ENCODE assay signal across 8 cellular contexts in genomic region chr1:45513532-45514260, GRCh38. TPM values are rescaled to one million over a fixed set of nuclear protein-coding genes. Genes with fewer than 3 reads are reported as not detected.
DNase-seq lines count a peak whose midpoint lies in the region; ATAC-seq, FAIRE-seq and TF ChIP-seq lines count a peak whose summit lies in the region.
"Not testable (repeated sequence)": the region's sequence is repeated elsewhere in the genome, so short reads cannot be mapped to it uniquely, and the experiment has no call there.

No MANE protein-coding gene starts in this region.

- POLR2A ChIA-PET in A549 (lab: Yijun Ruan, JAX), result interaction anchor here (3.6 kb wide), 1 partner anchor 8 kb away, joined by 29 read pairs; the partner anchor contains the start of gene PRDX1
- POLR2A ChIA-PET in RWPE1 (lab: Yijun Ruan, JAX; ENCODE audit: low non-redundant PET), result interaction anchor here (1.0 kb wide), 1 partner anchor 37 kb away, joined by 3 read pairs; the partner anchor contains the start of gene AKR1A1

- not testable (repeated sequence) for H3K9me3 ChIP-seq in A549

- not testable (repeated sequence) for TF ChIP-seq EP300 in A549 (IDR thresholded peaks at IDR 0.05)

- not testable (repeated sequence) for TF ChIP-seq RAD21 in A549 (conservative IDR thresholded peaks at IDR 0.05 in 1 of 2, IDR thresholded peaks at IDR 0.05 in 1 of 2)

- not testable (repeated sequence) for DNase-seq in A549 (ENCODE audit: low read depth in 1 of 2, low spot score in 1 of 2); RWPE1 (ENCODE audit: low spot score); naive B cell
- DNase-seq in HFFc6 (peak; percentile 56), dedifferentiated amniotic fluid mesenchymal stem cell (ENCODE audit: extremely low spot score) (peak; percentile 14), kidney tubule cell (ENCODE audit: low spot score) (peak; percentile 43)

- not testable (repeated sequence) for TF ChIP-seq CTCF in A549 (IDR thresholded peaks at IDR 0.05); HFFc6 (IDR thresholded peaks at IDR 0.05); RWPE1 (conservative IDR thresholded peaks at IDR 0.05; ENCODE audit: low read depth)

- H3K27ac ChIP-seq in A549 (peak overlapping the region; percentile 27 to 48; a peak in 2 of 6 replicates), RWPE1 (peak overlapping the region; percentile 30; the same call in 1 of the 2 replicates)

- H3K4me2 ChIP-seq in A549, result peak overlapping the region; percentile 85

- peaks cover 69% of the 10 kb centered on the region for H3K36me3 Mint-ChIP-seq in HFFc6 (ENCODE audit: low read depth)
- H3K36me3 Mint-ChIP-seq in activated T-helper 17 cell treated with anti-CD3 and anti-CD28 coated beads, Interleukin-2, amount 50 U/mL, for 72 hours (ENCODE audit: low read depth), result peaks cover 100% of the 10 kb centered on the region
- H3K36me3 Mint-ChIP-seq in naive B cell, result peaks cover 13 to 22% of the 10 kb centered on the region in 2 donors
- peaks cover 82% of the 10 kb centered on the region for H3K36me3 Mint-ChIP-seq in stimulated activated naive CD8-positive, alpha-beta T cell treated with anti-CD3 and anti-CD28 coated beads, Interleukin-15, Interleukin-2, amounts not matched to agents 100 ng/mL and 50 ng/mL, for 24 hours (ENCODE audit: low read depth)

- not testable (repeated sequence) for H3K27me3 Mint-ChIP-seq in HFFc6 (ENCODE audit: insufficient read depth); activated T-helper 17 cell treated with anti-CD3 and anti-CD28 coated beads, Interleukin-2, amount 50 U/mL, for 72 hours; naive B cell; stimulated activated naive CD8-positive, alpha-beta T cell treated with anti-CD3 and anti-CD28 coated beads, Interleukin-15, Interleukin-2, amounts not matched to agents 100 ng/mL and 50 ng/mL, for 24 hours

- WGBS in A549 (ENCODE audit: missing lambda C conversion rate), result 32% methylated on average over 9 of the region's 9 CpGs

- FAIRE-seq in A549 (lab: Jason Lieb, UNC), result not testable (repeated sequence)

- peak overlapping the region; percentile 64 for H3K4me3 Mint-ChIP-seq in HFFc6
- not testable (repeated sequence) for H3K4me3 Mint-ChIP-seq in activated T-helper 17 cell treated with anti-CD3 and anti-CD28 coated beads, Interleukin-2, amount 50 U/mL, for 72 hours; naive B cell; stimulated activated naive CD8-positive, alpha-beta T cell treated with anti-CD3 and anti-CD28 coated beads, Interleukin-15, Interleukin-2, amounts not matched to agents 100 ng/mL and 50 ng/mL, for 24 hours

- H3K4me1 Mint-ChIP-seq in HFFc6 (ENCODE audit: low read depth), result peaks cover 52% of the 10 kb centered on the region
- peaks cover 11% of the 10 kb centered on the region for H3K4me1 Mint-ChIP-seq in activated T-helper 17 cell treated with anti-CD3 and anti-CD28 coated beads, Interleukin-2, amount 50 U/mL, for 72 hours
- H3K4me1 Mint-ChIP-seq in naive B cell, result peaks cover 4 to 13% (median 7%) of the 10 kb centered on the region in 3 donors
- peaks cover 32% of the 10 kb centered on the region for H3K4me1 Mint-ChIP-seq in stimulated activated naive CD8-positive, alpha-beta T cell treated with anti-CD3 and anti-CD28 coated beads, Interleukin-15, Interleukin-2, amounts not matched to agents 100 ng/mL and 50 ng/mL, for 24 hours (ENCODE audit: low read depth)

- H3K4me1 ChIP-seq in A549, result peaks cover 74% of the 10 kb centered on the region

- CTCF ChIA-PET in A549 (lab: Yijun Ruan, JAX) (interaction anchor here (1.5 to 7.1 kb wide), 5 partner anchors 20 to 68 kb away, joined by 5 to 88 read pairs (median 8); partner anchors contain the start of gene AKR1A1), RWPE1 (lab: Yijun Ruan, JAX) (interaction anchor here (1.0 to 3.0 kb wide), 3 partner anchors 37 to 57 kb away, joined by 4 to 14 read pairs (median 6); partner anchors contain the start of gene AKR1A1)

- not testable (repeated sequence) for H3K4me3 ChIP-seq in A549

- TF ChIP-seq POLR2A in A549 (IDR thresholded peaks at IDR 0.05; ENCODE audit: low read length), result not testable (repeated sequence)

- not testable (repeated sequence) for H3K9me3 Mint-ChIP-seq in HFFc6; activated T-helper 17 cell treated with anti-CD3 and anti-CD28 coated beads, Interleukin-2, amount 50 U/mL, for 72 hours; naive B cell; stimulated activated naive CD8-positive, alpha-beta T cell treated with anti-CD3 and anti-CD28 coated beads, Interleukin-15, Interleukin-2, amounts not matched to agents 100 ng/mL and 50 ng/mL, for 24 hours

- H3K27ac Mint-ChIP-seq in HFFc6, result peak overlapping the region; percentile 94
- H3K27ac Mint-ChIP-seq in activated T-helper 17 cell treated with anti-CD3 and anti-CD28 coated beads, Interleukin-2, amount 50 U/mL, for 72 hours, result peak overlapping the region; percentile 37
- H3K27ac Mint-ChIP-seq in naive B cell, result peak overlapping the region in 4 of 6 donors; percentile 24 to 79 (median 52)
- H3K27ac Mint-ChIP-seq in stimulated activated naive CD8-positive, alpha-beta T cell treated with anti-CD3 and anti-CD28 coated beads, Interleukin-15, Interleukin-2, amounts not matched to agents 100 ng/mL and 50 ng/mL, for 24 hours, result peak overlapping the region; percentile 21

- ATAC-seq in A549; activated T-helper 17 cell treated with anti-CD3 and anti-CD28 coated beads, Interleukin-2, amount 50 U/mL, for 72 hours (replicated peaks); naive B cell (ENCODE audit: low read depth in 2 of 2): not testable (repeated sequence)

RNA-seq across cellular contexts. Expression of gene PRDX1, which starts 8.0 kb away (rescaled TPM):
- 2,329 and 2,391 TPM in 2 replicates for polyA plus RNA-seq in A549 (2011; rRNA removed)
- 1,294 and 1,330 TPM in 2 replicates for polyA plus RNA-seq in A549 (2012; cell fraction: cytosol; rRNA removed)
- 406 and 749 TPM in 2 replicates for polyA plus RNA-seq in A549 (2012; cell fraction: nucleus; rRNA removed)
- 2,513 to 2,709 TPM (median 2,555 TPM) in 3 replicates for polyA plus RNA-seq in A549 (2017; fragmentation: RNase III; extraction: RNeasy Plus Mini Kit Qiagen cat#74134 plus additional on column Dnase treatment)
- polyA minus RNA-seq in A549 (2011; rRNA and poly(A)+ RNA removed), result 487 and 549 TPM in 2 replicates
- total RNA-seq in HFFc6 (2021; fragmentation: NEBNext Ultra II Directional; extraction: Animal tissue kit (Norgen Biotek cat#: 25700)), result 1,000 to 10,000 TPM in 3 of 6 experiments, 100 to 1,000 TPM in 3; 798 to 1,123 (median 999) TPM
- 100 to 1,000 TPM; 344 to 571 TPM for total RNA-seq in activated T-helper 17 cell treated with anti-CD3 and anti-CD28 coated beads, Interleukin-2, amount 50 U/mL, for 72 hours
- 100 to 1,000 TPM; 171 to 239 (median 203) TPM for polyA plus RNA-seq in naive B cell (ENCODE audit: low read depth in 6 of 6)

RNA-seq across cellular contexts. Expression of gene MMACHC, which starts 13.6 kb away (rescaled TPM):
- 2.3 and 2.7 TPM in 2 replicates for polyA plus RNA-seq in A549 (2011; rRNA removed)
- 1.3 and 1.4 TPM in 2 replicates for polyA plus RNA-seq in A549 (2012; cell fraction: cytosol; rRNA removed)
- 1.5 and 1.7 TPM in 2 replicates for polyA plus RNA-seq in A549 (2012; cell fraction: nucleus; rRNA removed)
- polyA plus RNA-seq in A549 (2017; fragmentation: RNase III; extraction: RNeasy Plus Mini Kit Qiagen cat#74134 plus additional on column Dnase treatment), result 3.0 to 4.0 TPM (median 3.6 TPM) in 3 replicates
- polyA minus RNA-seq in A549 (2011; rRNA and poly(A)+ RNA removed), result 10.8 and 15.0 TPM in 2 replicates
- total RNA-seq in HFFc6 (2021; fragmentation: NEBNext Ultra II Directional; extraction: Animal tissue kit (Norgen Biotek cat#: 25700)), result 10 to 100 TPM; 11.1 to 12.9 (median 12.4) TPM
- 1 to 10 TPM; 3.7 to 4.9 TPM for total RNA-seq in activated T-helper 17 cell treated with anti-CD3 and anti-CD28 coated beads, Interleukin-2, amount 50 U/mL, for 72 hours
- 1 to 10 TPM in 1 of 6 donors, under 1 TPM in 4, not detected in 1; 0.20 to 1.5 (median 0.41) TPM for polyA plus RNA-seq in naive B cell (ENCODE audit: low read depth in 6 of 6)

RNA-seq across cellular contexts. Expression of gene CCDC163, which starts 13.8 kb away (rescaled TPM):
- polyA plus RNA-seq in A549 (2011; rRNA removed) (4.0 and 5.3 TPM in 2 replicates), A549 (2017; fragmentation: RNase III; extraction: RNeasy Plus Mini Kit Qiagen cat#74134 plus additional on column Dnase treatment) (1.8 to 2.6 TPM (median 2.4 TPM) in 3 replicates), naive B cell (ENCODE audit: low read depth in 6 of 6) (1 to 10 TPM; 1.6 to 6.8 (median 5.1) TPM)
- polyA plus RNA-seq in A549 (2012; cell fraction: cytosol; rRNA removed), result 1.8 and 2.0 TPM in 2 replicates
- polyA plus RNA-seq in A549 (2012; cell fraction: nucleus; rRNA removed), result 3.0 and 4.2 TPM in 2 replicates
- polyA minus RNA-seq in A549 (2011; rRNA and poly(A)+ RNA removed), result 2.9 and 3.4 TPM in 2 replicates
- 1 to 10 TPM; 1.3 to 2.4 (median 1.7) TPM for total RNA-seq in HFFc6 (2021; fragmentation: NEBNext Ultra II Directional; extraction: Animal tissue kit (Norgen Biotek cat#: 25700))
- 1 to 10 TPM; 3.4 TPM for total RNA-seq in activated T-helper 17 cell treated with anti-CD3 and anti-CD28 coated beads, Interleukin-2, amount 50 U/mL, for 72 hours

RNA-seq across cellular contexts. Expression of gene TESK2, which starts 22.7 kb away (rescaled TPM):
- polyA plus RNA-seq in A549 (2011; rRNA removed), result 0.48 and 0.58 TPM in 2 replicates
- 0.26 and 0.27 TPM in 2 replicates for polyA plus RNA-seq in A549 (2012; cell fraction: cytosol; rRNA removed)
- polyA plus RNA-seq in A549 (2012; cell fraction: nucleus; rRNA removed), result 0.49 and 0.53 TPM in 2 replicates
- polyA plus RNA-seq in A549 (2017; fragmentation: RNase III; extraction: RNeasy Plus Mini Kit Qiagen cat#74134 plus additional on column Dnase treatment), result 0.22 to 0.28 TPM (median 0.26 TPM) in 3 replicates
- 0.49 and 0.58 TPM in 2 replicates for polyA minus RNA-seq in A549 (2011; rRNA and poly(A)+ RNA removed)
- total RNA-seq in HFFc6 (2021; fragmentation: NEBNext Ultra II Directional; extraction: Animal tissue kit (Norgen Biotek cat#: 25700)), result 1 to 10 TPM in 2 of 6 experiments, under 1 TPM in 4; 0.54 to 1.4 (median 0.82) TPM
- total RNA-seq in activated T-helper 17 cell treated with anti-CD3 and anti-CD28 coated beads, Interleukin-2, amount 50 U/mL, for 72 hours, result 1 to 10 TPM; 2.7 to 8.9 TPM
- polyA plus RNA-seq in naive B cell (ENCODE audit: low read depth in 6 of 6), result 10 to 100 TPM in 5 of 6 donors, 1 to 10 TPM in 1; 9.0 to 20.1 (median 12.9) TPM

RNA-seq across cellular contexts. Expression of gene AKR1A1, which starts 36.9 kb away (rescaled TPM):
- polyA plus RNA-seq in A549 (2011; rRNA removed) (110 and 139 TPM in 2 replicates), A549 (2017; fragmentation: RNase III; extraction: RNeasy Plus Mini Kit Qiagen cat#74134 plus additional on column Dnase treatment) (77.3 to 92.8 TPM (median 89.0 TPM) in 3 replicates), naive B cell (ENCODE audit: low read depth in 6 of 6) (100 to 1,000 TPM; 123 to 249 (median 130) TPM)
- 116 and 122 TPM in 2 replicates for polyA plus RNA-seq in A549 (2012; cell fraction: cytosol; rRNA removed)
- 105 and 119 TPM in 2 replicates for polyA plus RNA-seq in A549 (2012; cell fraction: nucleus; rRNA removed)
- 110 and 117 TPM in 2 replicates for polyA minus RNA-seq in A549 (2011; rRNA and poly(A)+ RNA removed)
- total RNA-seq in HFFc6 (2021; fragmentation: NEBNext Ultra II Directional; extraction: Animal tissue kit (Norgen Biotek cat#: 25700)), result 100 to 1,000 TPM; 105 to 125 (median 119) TPM
- total RNA-seq in activated T-helper 17 cell treated with anti-CD3 and anti-CD28 coated beads, Interleukin-2, amount 50 U/mL, for 72 hours, result 100 to 1,000 TPM; 121 to 151 TPM

Comparison
In these comparisons a context has a peak if more than half of its experiments do, and no peak if none do; other contexts are left out.
1. H3K27ac Mint-ChIP-seq: peak in every context shown above with its lines; median percentile 94 in HFFc6; 52 in naive B cell; 37 in activated T-helper 17 cell treated with anti-CD3 and anti-CD28 coated beads, Interleukin-2, amount 50 U/mL, for 72 hours; 21 in stimulated activated naive CD8-positive, alpha-beta T cell treated with anti-CD3 and anti-CD28 coated beads, Interleukin-15, Interleukin-2, amounts not matched to agents 100 ng/mL and 50 ng/mL, for 24 hours.